ENCODE assay signal across 6 cellular contexts in genomic region chr19:49514151-49514550, GRCh38. TPM values are rescaled to one million over a fixed set of nuclear protein-coding genes. Genes with fewer than 3 reads are reported as not detected.
DNase-seq lines count a peak whose midpoint lies in the region; ATAC-seq and TF ChIP-seq lines count a peak whose summit lies in the region.

No MANE protein-coding gene starts in this region.

- intact Hi-C loops in activated CD4-positive, alpha-beta T cell treated with anti-CD3 and anti-CD28 coated beads, Interleukin-2, amount 10 ng/mL, durations not matched to agents 24 days and 14 days (cut with micrococcal nuclease) = no loop called here

- H3K4me1 Mint-ChIP-seq in activated CD4-positive, alpha-beta T cell treated with anti-CD3 and anti-CD28 coated beads, Interleukin-2, amount 10 ng/mL, durations not matched to agents 24 days and 14 days = peaks cover 18% of the 10 kb centered on the region
- H3K4me1 Mint-ChIP-seq in endothelial cell (ENCODE audit: unreplicated experiment) = peaks cover 33% of the 10 kb centered on the region
- peaks cover 44% of the 10 kb centered on the region for H3K4me1 Mint-ChIP-seq in stimulated activated naive CD8-positive, alpha-beta T cell treated with anti-CD3 and anti-CD28 coated beads, Interleukin-15, amount 100 ng/mL, for 72 hours

- H3K27ac Mint-ChIP-seq in activated CD4-positive, alpha-beta T cell treated with anti-CD3 and anti-CD28 coated beads, Interleukin-2, amount 10 ng/mL, durations not matched to agents 24 days and 14 days = no peak overlapping the region
- H3K27ac Mint-ChIP-seq in endothelial cell (ENCODE audit: unreplicated experiment) = no peak overlapping the region
- H3K27ac Mint-ChIP-seq in stimulated activated naive CD8-positive, alpha-beta T cell treated with anti-CD3 and anti-CD28 coated beads, Interleukin-15, amount 100 ng/mL, for 72 hours = peak overlapping the region in 1 of 2 donors; percentile 66

- peak overlapping the region; percentile 75 for H3K4me3 Mint-ChIP-seq in activated CD4-positive, alpha-beta T cell treated with anti-CD3 and anti-CD28 coated beads, Interleukin-2, amount 10 ng/mL, durations not matched to agents 24 days and 14 days
- peak overlapping the region; percentile 95 for H3K4me3 Mint-ChIP-seq in endothelial cell (ENCODE audit: unreplicated experiment)
- H3K4me3 Mint-ChIP-seq in stimulated activated naive CD8-positive, alpha-beta T cell treated with anti-CD3 and anti-CD28 coated beads, Interleukin-15, amount 100 ng/mL, for 72 hours = peak overlapping the region; percentile 91 to 97

- no peak for TF ChIP-seq CTCF in endothelial cell (IDR thresholded peaks at IDR 0.05; ENCODE audit: unreplicated experiment)

- peaks cover 8% of the 10 kb centered on the region for H3K27me3 Mint-ChIP-seq in activated CD4-positive, alpha-beta T cell treated with anti-CD3 and anti-CD28 coated beads, Interleukin-2, amount 10 ng/mL, durations not matched to agents 24 days and 14 days
- H3K27me3 Mint-ChIP-seq in endothelial cell (ENCODE audit: unreplicated experiment) = peaks cover 5% of the 10 kb centered on the region
- no peaks in the 10 kb centered on the region for H3K27me3 Mint-ChIP-seq in stimulated activated naive CD8-positive, alpha-beta T cell treated with anti-CD3 and anti-CD28 coated beads, Interleukin-15, amount 100 ng/mL, for 72 hours

- no peak for ATAC-seq in stimulated activated naive CD8-positive, alpha-beta T cell treated with anti-CD3 and anti-CD28 coated beads, Interleukin-15, amount 100 ng/mL, for 72 hours
- ATAC-seq in GM19023 (IDR thresholded peaks at IDR 0.05; ENCODE audit: unreplicated experiment) = no peak

- DNase-seq in activated CD4-positive, alpha-beta T cell treated with anti-CD3 and anti-CD28 coated beads, Interleukin-2, amount 10 ng/mL, durations not matched to agents 24 days and 14 days = no peak
- DNase-seq in activated CD4-positive, alpha-beta T cell treated with anti-CD3 and anti-CD28 coated beads for 48 hours = no peak
- DNase-seq in endothelial cell (ENCODE audit: low spot score) = no peak
- DNase-seq in stimulated activated naive CD8-positive, alpha-beta T cell treated with anti-CD3 and anti-CD28 coated beads, Interleukin-15, amount 100 ng/mL, for 72 hours = no peak
- DNase-seq in DMS 273 treated with DMSO at 0.1 percent for 48 hours (lab: John Stamatoyannopoulos, UW) = no peak

- H3K36me3 Mint-ChIP-seq in activated CD4-positive, alpha-beta T cell treated with anti-CD3 and anti-CD28 coated beads, Interleukin-2, amount 10 ng/mL, durations not matched to agents 24 days and 14 days (ENCODE audit: low read depth) = no peaks in the 10 kb centered on the region
- peaks cover 21% of the 10 kb centered on the region for H3K36me3 Mint-ChIP-seq in endothelial cell (ENCODE audit: low read depth, unreplicated experiment)

- H3K9me3 Mint-ChIP-seq in activated CD4-positive, alpha-beta T cell treated with anti-CD3 and anti-CD28 coated beads, Interleukin-2, amount 10 ng/mL, durations not matched to agents 24 days and 14 days = no peaks in the 10 kb centered on the region
- no peaks in the 10 kb centered on the region for H3K9me3 Mint-ChIP-seq in endothelial cell (ENCODE audit: unreplicated experiment)
- H3K9me3 Mint-ChIP-seq in stimulated activated naive CD8-positive, alpha-beta T cell treated with anti-CD3 and anti-CD28 coated beads, Interleukin-15, amount 100 ng/mL, for 72 hours = no peaks in the 10 kb centered on the region

RNA-seq across cellular contexts. Expression of gene FCGRT, which starts 1.7 kb away (rescaled TPM):
- 0.99 and 1.1 TPM in 2 replicates for total RNA-seq in activated CD4-positive, alpha-beta T cell treated with anti-CD3 and anti-CD28 coated beads, Interleukin-2, amount 10 ng/mL, durations not matched to agents 24 days and 14 days
- 127 TPM for total RNA-seq in endothelial cell (ENCODE audit: unreplicated experiment)

RNA-seq across cellular contexts. Expression of gene RCN3, which starts 13.7 kb away (rescaled TPM):
- total RNA-seq in activated CD4-positive, alpha-beta T cell treated with anti-CD3 and anti-CD28 coated beads, Interleukin-2, amount 10 ng/mL, durations not matched to agents 24 days and 14 days = 2.0 and 4.3 TPM in 2 replicates
- 19.4 TPM for total RNA-seq in endothelial cell (ENCODE audit: unreplicated experiment)

RNA-seq across cellular contexts. Expression of gene RPS11, which starts 17.9 kb away (rescaled TPM):
- 2,059 and 2,078 TPM in 2 replicates for total RNA-seq in activated CD4-positive, alpha-beta T cell treated with anti-CD3 and anti-CD28 coated beads, Interleukin-2, amount 10 ng/mL, durations not matched to agents 24 days and 14 days
- total RNA-seq in endothelial cell (ENCODE audit: unreplicated experiment) = 2,099 TPM

RNA-seq across cellular contexts. Expression of gene RPL13A, which starts 26.7 kb away (rescaled TPM):
- 3,031 and 3,032 TPM in 2 replicates for total RNA-seq in activated CD4-positive, alpha-beta T cell treated with anti-CD3 and anti-CD28 coated beads, Interleukin-2, amount 10 ng/mL, durations not matched to agents 24 days and 14 days
- total RNA-seq in endothelial cell (ENCODE audit: unreplicated experiment) = 2,762 TPM

RNA-seq across cellular contexts. Expression of gene FLT3LG, which starts 40.1 kb away (rescaled TPM):
- 51.8 and 57.6 TPM in 2 replicates for total RNA-seq in activated CD4-positive, alpha-beta T cell treated with anti-CD3 and anti-CD28 coated beads, Interleukin-2, amount 10 ng/mL, durations not matched to agents 24 days and 14 days
- total RNA-seq in endothelial cell (ENCODE audit: unreplicated experiment) = 1.4 TPM

Comparison
In these comparisons a context has a peak if more than half of its experiments do, and no peak if none do; other contexts are left out.
1. RNA of gene FCGRT, which starts 1.7 kb away (total RNA-seq): 127 TPM in endothelial cell (single experiment); 0.99 to 1.1 TPM in activated CD4-positive, alpha-beta T cell treated with anti-CD3 and anti-CD28 coated beads, Interleukin-2, amount 10 ng/mL, durations not matched to agents 24 days and 14 days; every median in the first group is over 10 times any median in the second.
2. Peak in every context shown above with its lines, with median percentiles within 50 percentile points of each other: H3K4me3 Mint-ChIP-seq.